In the genomic region with DNA sequence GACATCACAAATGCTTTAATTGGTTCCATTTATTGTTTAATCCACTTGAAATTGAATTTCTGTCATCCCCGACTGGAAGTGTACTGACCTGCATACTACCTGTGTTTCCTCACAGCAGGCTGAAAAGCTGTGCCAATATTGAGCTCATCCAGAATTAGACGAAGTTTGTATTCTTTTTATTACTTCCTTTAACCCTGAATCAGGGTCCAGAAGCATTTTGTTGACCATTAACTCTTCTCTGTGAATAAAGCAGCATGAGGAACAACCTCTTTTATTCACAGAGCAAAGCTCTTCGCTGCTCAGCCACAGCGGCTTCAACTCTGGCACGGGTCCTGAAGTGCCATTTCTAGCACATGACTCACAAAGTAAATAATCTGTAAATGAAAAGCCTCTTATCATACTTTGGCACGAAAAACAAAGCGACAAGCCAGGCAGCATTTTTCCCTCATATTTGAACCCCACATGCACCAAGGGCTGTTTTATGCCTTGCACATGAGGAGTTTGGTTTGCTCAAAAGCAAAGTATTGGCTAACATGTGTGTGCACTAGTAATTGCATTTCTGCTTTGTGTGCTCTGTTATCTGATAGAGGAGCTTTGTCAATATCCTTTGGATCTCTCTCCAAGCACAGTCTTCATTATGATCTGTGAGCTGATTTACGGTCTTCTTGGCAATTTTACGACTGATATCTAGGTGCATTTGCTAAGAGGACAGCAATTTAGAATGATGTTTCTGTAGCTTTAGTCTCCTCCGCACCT, we compare ENCODE assay signal across 9 cellular contexts. TPM values are rescaled to one million over a fixed set of nuclear protein-coding genes. Genes with fewer than 3 reads are reported as not detected.
DNase-seq lines count a peak whose midpoint lies in the region; ATAC-seq and TF ChIP-seq lines count a peak whose summit lies in the region.
"Had no signal": no experiment of that assay in that cellular context is flagged by ENCODE, and none has a peak within 500 bp of the region (broad histone marks: within the 10 kb centered on the region; RNA-seq: fewer than 3 reads in every experiment).

No MANE protein-coding gene starts in this region.

- H3K9me3 Mint-ChIP-seq in activated CD4-positive, alpha-beta T cell treated with anti-CD3 and anti-CD28 coated beads for 36 hours (ENCODE audit: low read depth) = no peaks in the 10 kb centered on the region
- H3K9me3 Mint-ChIP-seq: stimulated activated naive CD8-positive, alpha-beta T cell treated with anti-CD3 and anti-CD28 coated beads, Interleukin-15, Interleukin-2, amounts not matched to agents 100 ng/mL and 50 ng/mL, for 24 hours had no signal

- peaks cover 3% of the 10 kb centered on the region for H3K4me1 ChIP-seq in BE2C
- peaks cover 43 to 75% (median 46%) of the 10 kb centered on the region in 4 donors for H3K4me1 ChIP-seq in stomach

- TF ChIP-seq POLR2A in stomach (IDR thresholded peaks at IDR 0.05) = no peak

- ATAC-seq in activated CD4-positive, alpha-beta T cell treated with anti-CD3 and anti-CD28 coated beads for 36 hours = no peak

- POLR2A ChIA-PET in activated CD4-positive, alpha-beta T cell treated with anti-CD3 and anti-CD28 coated beads for 36 hours (lab: Charles Lee) = no interaction called here

- intact Hi-C loops in stomach (cut with DNase I; ENCODE audit: low total_unique reads) = no loop called here
- intact Hi-C loops in activated CD4-positive, alpha-beta T cell treated with anti-CD3 and anti-CD28 coated beads for 36 hours (cut with DNase I, micrococcal nuclease) = no loop called here

- H3K9me3 ChIP-seq in BE2C = no peaks in the 10 kb centered on the region
- no peaks in the 10 kb centered on the region for H3K9me3 ChIP-seq in stomach

- H3K4me3 ChIP-seq in BE2C (ENCODE audit: low read depth, low read length) (peak overlapping the region; percentile 59), astrocyte of the cerebellum (ENCODE audit: low read depth, low read length) (peak overlapping the region; percentile 11), stomach (peak overlapping the region in 3 of 4 donors; percentile 7 to 18 (median 11))

- peaks cover 8% of the 10 kb centered on the region for H3K4me1 Mint-ChIP-seq in activated CD4-positive, alpha-beta T cell treated with anti-CD3 and anti-CD28 coated beads for 36 hours

- H3K27ac ChIP-seq in stomach = peak overlapping the region; percentile 79 to 94 (median 91)

- no peak for TF ChIP-seq EP300 in stomach (IDR thresholded peaks at IDR 0.05)

- H3K36me3 ChIP-seq in BE2C (no peaks in the 10 kb centered on the region), stomach (no peaks in the 10 kb centered on the region)

- WGBS in stomach, 5 donors = 8 to 12% (median 11%) methylated on average over 10 of the region's 10 CpGs

- no peaks in the 10 kb centered on the region for H3K36me3 Mint-ChIP-seq in activated CD4-positive, alpha-beta T cell treated with anti-CD3 and anti-CD28 coated beads for 36 hours (ENCODE audit: low read depth)

- in situ Hi-C loops in astrocyte of the cerebellum (cut with HindIII; ENCODE audit: low sequenced_read_pairs) = loop anchor here (5.0 kb wide), 1 partner anchor 33 kb away; a partner anchor contains a TSS

- DNase-seq in BE2C (peak; percentile 37), NCI-H1694 (lab: John Stamatoyannopoulos, UW) (peak; percentile 42), astrocyte of the cerebellum (ENCODE audit: low read depth) (peak; percentile 93), hepatic stellate cell (ENCODE audit: low spot score) (peak; percentile 70), stomach (peak; percentile 94), islet precursor cell (no peak)
- no peak for DNase-seq in activated CD4-positive, alpha-beta T cell treated with anti-CD3 and anti-CD28 coated beads for 36 hours
- no peak for DNase-seq in activated effector memory CD4-positive, alpha-beta T cell treated with anti-CD3 and anti-CD28 coated beads, Interleukin-2, amount 50 U/mL, for 16 hours

- CTCF ChIA-PET in activated CD4-positive, alpha-beta T cell treated with anti-CD3 and anti-CD28 coated beads for 36 hours (lab: Charles Lee) = interaction anchor here (0.7 to 1.2 kb wide), 5 partner anchors 18 to 809 kb away, joined by 3 to 4 read pairs (median 3); no protein-coding TSS in a partner anchor

- no peak overlapping the region for H3K4me3 Mint-ChIP-seq in activated CD4-positive, alpha-beta T cell treated with anti-CD3 and anti-CD28 coated beads for 36 hours
- H3K4me3 Mint-ChIP-seq: stimulated activated naive CD8-positive, alpha-beta T cell treated with anti-CD3 and anti-CD28 coated beads, Interleukin-15, Interleukin-2, amounts not matched to agents 100 ng/mL and 50 ng/mL, for 24 hours had no signal

- peaks cover 36% of the 10 kb centered on the region for H3K27me3 Mint-ChIP-seq in activated CD4-positive, alpha-beta T cell treated with anti-CD3 and anti-CD28 coated beads for 36 hours

- no peak for TF ChIP-seq CTCF in BE2C (IDR thresholded peaks at IDR 0.05; ENCODE audit: low read depth, low read length)
- TF ChIP-seq CTCF in astrocyte of the cerebellum (IDR thresholded peaks at IDR 0.05; ENCODE audit: low read depth, low read length, missing control alignments) = no peak
- peak in 1 of 7 experiments; percentile 14 for TF ChIP-seq CTCF in stomach (IDR thresholded peaks at IDR 0.05)

- H3K27ac Mint-ChIP-seq in activated CD4-positive, alpha-beta T cell treated with anti-CD3 and anti-CD28 coated beads for 36 hours = no peak overlapping the region
- H3K27ac Mint-ChIP-seq: stimulated activated naive CD8-positive, alpha-beta T cell treated with anti-CD3 and anti-CD28 coated beads, Interleukin-15, Interleukin-2, amounts not matched to agents 100 ng/mL and 50 ng/mL, for 24 hours had no signal

- H3K27me3 ChIP-seq in BE2C = peaks cover 9% of the 10 kb centered on the region
- no peaks in the 10 kb centered on the region for H3K27me3 ChIP-seq in stomach

RNA-seq across cellular contexts. Expression of a gene that starts 33.0 kb away (rescaled TPM):
- polyA plus RNA-seq in BE2C (2012; ENCODE audit: insufficient read depth, insufficient read length, low read depth) = not detected
- 1 to 10 TPM in 2 of 5 donors, not detected in 3; 1.8 to 3.3 TPM for total RNA-seq in stomach
- 1 to 10 TPM in 2 of 3 donors, not detected in 1; 1.2 to 1.9 TPM for polyA plus RNA-seq in stomach
- total RNA-seq in activated CD4-positive, alpha-beta T cell treated with anti-CD3 and anti-CD28 coated beads for 36 hours = not detected

RNA-seq across cellular contexts. Expression of a gene that starts 52.4 kb away (rescaled TPM):
- 69.0 TPM for polyA plus RNA-seq in BE2C (2012; ENCODE audit: insufficient read depth, insufficient read length, low read depth)
- 10 to 100 TPM; 15.4 to 46.0 (median 32.9) TPM for total RNA-seq in stomach
- 10 to 100 TPM in 2 of 3 donors, 1 to 10 TPM in 1; 8.9 to 20.3 (median 14.6) TPM for polyA plus RNA-seq in stomach
- total RNA-seq in activated CD4-positive, alpha-beta T cell treated with anti-CD3 and anti-CD28 coated beads for 36 hours = 100 to 1,000 TPM in 1 of 2 experiments, 10 to 100 TPM in 1; 96.1 to 112 TPM

RNA-seq across cellular contexts. Expression of a gene that starts 57.8 kb away (rescaled TPM):
- 0.43 TPM for polyA plus RNA-seq in BE2C (2012; ENCODE audit: insufficient read depth, insufficient read length, low read depth)
- 1 to 10 TPM in 2 of 5 donors, not detected in 3; 1.1 to 4.8 TPM for total RNA-seq in stomach
- 1 to 10 TPM; 1.7 to 8.7 (median 3.8) TPM for polyA plus RNA-seq in stomach
- 1 to 10 TPM; 8.0 to 8.5 TPM for total RNA-seq in activated CD4-positive, alpha-beta T cell treated with anti-CD3 and anti-CD28 coated beads for 36 hours

Comparison
In these comparisons a context has a peak if more than half of its experiments do, and no peak if none do; other contexts are left out.
1. DNase-seq: peak in BE2C (single experiment), NCI-H1694 (single experiment), astrocyte of the cerebellum (single experiment), hepatic stellate cell (single experiment) and stomach (single experiment); none in activated CD4-positive, alpha-beta T cell treated with anti-CD3 and anti-CD28 coated beads for 36 hours (single experiment), islet precursor cell (single experiment) and activated effector memory CD4-positive, alpha-beta T cell treated with anti-CD3 and anti-CD28 coated beads, Interleukin-2, amount 50 U/mL, for 16 hours (single experiment).
2. Peak in every context shown above with its lines, with median percentiles within 50 percentile points of each other: H3K4me3 ChIP-seq.